ENCODE assay signal across 7 cellular contexts in genomic region chr3:4492240-4493007, GRCh38. TPM values are rescaled to one million over a fixed set of nuclear protein-coding genes. Genes with fewer than 3 reads are reported as not detected.
A peak's percentile ranks its signal among the peaks of the same experiment; 100 is the strongest.
DNase-seq lines count a peak whose midpoint lies in the region; ATAC-seq and TF ChIP-seq lines count a peak whose summit lies in the region.

No MANE protein-coding gene starts in this region.

- CTCF ChIA-PET in T-cell (lab: Charles Lee): interaction anchor here (0.6 to 4.1 kb wide), 18 partner anchors 13 to 1475 kb away, joined by 3 to 49 read pairs (median 6); partner anchors contain the start of gene SUMF1 (in 1 of the 2)

- no peaks in the 10 kb centered on the region for H3K9me3 Mint-ChIP-seq in T-cell

- in situ Hi-C loops in GM13977 (cut with MboI; ENCODE audit: low pct_unique_long_range_greater_than_20kb, low sequenced_read_pairs, unreplicated experiment): no loop called here

- H3K4me3 Mint-ChIP-seq in T-cell: peak overlapping the region; percentile 97 to 98 (median 97)

- no peak for TF ChIP-seq CTCF in GM13977 (IDR thresholded peaks at IDR 0.05; ENCODE audit: extremely low read depth, insufficient read depth, missing control alignments)

- peaks cover 38 to 53% (median 42%) of the 10 kb centered on the region in 3 donors for H3K4me1 Mint-ChIP-seq in T-cell

- peak; percentile 21 to 50 (median 42) for ATAC-seq in T-cell (replicated peaks in 1 of 4)

- peak; percentile 25 for DNase-seq in GM13977 (ENCODE audit: low spot score)
- DNase-seq in T-cell: peak in 31 of 34 experiments; percentile 7 to 54 (median 31)
- peak; percentile 94 for DNase-seq in astrocyte of the hippocampus (ENCODE audit: low read depth, low spot score)
- DNase-seq in hypothalamus (lab: John Stamatoyannopoulos, UW): peak in 29 of 51 donors; percentile 13 to 62 (median 38)
- DNase-seq in pulmonary artery endothelial cell (ENCODE audit: low read depth, low spot score): peak; percentile 30
- DNase-seq in NCI-H1694 treated with DMSO at 0.1 percent for 48 hours (lab: John Stamatoyannopoulos, UW): no peak

- no peak for TF ChIP-seq EP300 in Ishikawa (IDR thresholded peaks at IDR 0.05; ENCODE audit: borderline replicate concordance)

- H3K36me3 Mint-ChIP-seq in T-cell: peaks cover 5% of the 10 kb centered on the region

- H3K27me3 Mint-ChIP-seq in T-cell: peaks cover 0 to 3% of the 10 kb centered on the region in 2 donors

- POLR2A ChIA-PET in T-cell (lab: Charles Lee): interaction anchor here (0.6 to 3.5 kb wide), 17 partner anchors 11 to 1431 kb away, joined by 3 to 35 read pairs (median 7); partner anchors contain the start of genes ARL8B (in 1 of the 2) and SUMF1 (in 1 of the 2)

- H3K27ac Mint-ChIP-seq in T-cell: peak overlapping the region; percentile 76 to 94

- no peak for TF ChIP-seq RAD21 in Ishikawa (IDR thresholded peaks at IDR 0.05; ENCODE audit: low read depth)

TF ChIP-seq in Ishikawa, 13 proteins besides CTCF, POLR2A, EP300 and RAD21:
- TF ChIP-seq ZBTB7A (IDR thresholded peaks at IDR 0.05; ENCODE audit: low read depth) (no peak), MAX (IDR thresholded peaks at IDR 0.05) (0 out of 2 replicates have a peak, but pooled peaks have one; percentile 0)
TF ChIP-seq in Ishikawa: peak in this region for 1.

RNA-seq across cellular contexts. Expression of gene ITPR1, which starts 0.7 kb away (rescaled TPM):
- 100 to 1,000 TPM in 1 of 5 donors, 10 to 100 TPM in 4; 53.8 to 105 (median 73.1) TPM for total RNA-seq in T-cell
- 15.2 and 20.1 TPM in 2 replicates for total RNA-seq in pulmonary artery endothelial cell

RNA-seq across cellular contexts. Expression of gene SUMF1, which starts 25.4 kb away (rescaled TPM):
- 10 to 100 TPM; 15.5 to 20.8 (median 17.2) TPM for total RNA-seq in T-cell
- total RNA-seq in pulmonary artery endothelial cell: 57.6 and 61.2 TPM in 2 replicates
